Comparison of ENCODE assay signal across 19 cellular contexts in the genomic region with DNA sequence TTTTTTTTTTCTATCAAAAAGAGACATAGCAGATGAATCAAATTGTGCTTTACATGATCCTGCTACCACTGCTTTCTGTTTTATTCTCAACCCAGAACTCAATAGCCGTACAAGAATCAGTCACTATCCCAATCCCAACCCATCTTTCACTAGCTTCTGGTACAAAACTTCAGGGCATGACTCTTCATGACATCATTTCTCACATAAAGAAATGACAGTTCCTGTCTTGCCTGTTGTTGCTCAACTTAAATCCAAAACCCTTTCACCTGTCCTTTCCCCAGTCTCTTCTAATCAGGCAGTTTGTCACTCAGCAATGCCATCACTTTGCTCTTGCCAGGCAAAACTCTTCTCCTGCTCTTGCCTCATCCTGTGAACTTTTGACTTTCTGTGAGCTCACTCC.
"Had no signal": no experiment of that assay in that cellular context is flagged by ENCODE, and none has a peak within 500 bp of the region (broad histone marks: within the 10 kb centered on the region; RNA-seq: fewer than 3 reads in every experiment).

No MANE protein-coding gene starts in this region.

- H3K4me3 ChIP-seq: left ventricle myocardium inferior, lung, mucosa of descending colon, ovary, right atrium auricular region, skin epidermis, spleen, suprapubic skin, thoracic aorta, tibial artery, uterus had no signal

- H3K9me3 ChIP-seq: left ventricle myocardium inferior, ovary, right atrium auricular region, suprapubic skin, thoracic aorta, tibial artery, uterus had no signal

- H3K4me1 ChIP-seq: left ventricle myocardium inferior, right atrium auricular region, spleen, suprapubic skin, tibial artery, uterus had no signal

- H3K36me3 ChIP-seq: left ventricle myocardium inferior, ovary, right atrium auricular region, spleen, suprapubic skin, thoracic aorta, tibial artery, uterus had no signal

- ATAC-seq: mucosa of descending colon; naive thymus-derived CD4-positive, alpha-beta T cell; natural killer cell treated with Interleukin-12 subunit alpha and Interleukin-12 subunit beta and Interleukin-15 and Interleukin-18, amount 100 ng/mL, for 72 hours; sciatic nerve; stimulated activated effector memory CD8-positive, alpha-beta T cell treated with anti-CD3 and anti-CD28 coated beads, Interleukin-12 subunit alpha, Interleukin-12 subunit beta, amount 100 ng/mL, for 72 hours had no signal

- H3K27me3 ChIP-seq: ovary, right atrium auricular region, spleen, suprapubic skin, tibial artery, uterus had no signal

- H3K27ac ChIP-seq: left ventricle myocardium inferior, ovary, right atrium auricular region, skin epidermis, spleen, suprapubic skin, thoracic aorta, tibial artery, uterus had no signal

- DNase-seq: islet precursor cell; left ventricle myocardium inferior; midbrain; mucosa of descending colon; naive thymus-derived CD4-positive, alpha-beta T cell; ovary; spleen; stimulated activated CD4-positive, alpha-beta T cell treated with anti-CD3 and anti-CD28 coated beads, Interleukin-4, amount 100 ng/mL, for 24 hours; stimulated activated naive CD4-positive, alpha-beta T cell; tibial artery; uterus had no signal
